In the genomic region with DNA sequence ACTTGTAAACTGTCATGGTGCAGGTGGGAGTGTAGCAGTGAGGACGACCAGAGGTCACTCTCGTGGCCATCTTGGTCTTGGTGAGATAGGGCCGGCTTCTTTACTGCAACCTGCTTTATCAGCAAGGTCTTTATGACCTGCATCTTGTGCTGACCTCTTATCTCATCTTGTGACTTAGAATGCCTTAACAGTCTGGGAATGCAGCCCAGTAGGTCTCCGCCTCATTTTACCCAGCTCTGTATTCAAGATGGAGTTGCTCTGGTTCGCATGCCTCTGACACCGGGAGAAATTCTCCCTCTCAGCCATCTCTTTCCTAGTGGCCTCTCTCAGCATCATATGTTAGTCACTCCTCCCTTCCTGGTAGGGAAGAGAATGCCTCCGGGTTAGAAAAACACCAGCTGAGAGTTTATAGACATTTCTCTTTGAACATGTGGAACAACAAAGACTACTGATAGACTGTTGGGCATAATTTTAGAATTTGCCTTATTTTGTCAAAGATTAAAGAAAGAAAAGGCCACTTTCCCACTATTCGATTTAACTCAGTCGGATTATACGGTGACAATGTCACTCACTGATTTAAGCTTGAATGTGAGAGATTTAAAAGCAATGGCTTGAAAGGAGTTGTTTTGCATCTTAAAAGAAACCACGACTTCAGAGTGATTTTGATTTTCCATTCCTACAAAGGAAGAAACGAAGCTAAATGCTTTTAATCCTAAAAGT, we compare ENCODE assay signal across 1 cellular context.
TF ChIP-seq lines count a peak whose summit lies in the region.

No MANE protein-coding gene starts in this region.

TF ChIP-seq in K562, 482 proteins besides CTCF, POLR2A, EP300 and RAD21 (continued from another document):
- TF ChIP-seq, protein P1, sequence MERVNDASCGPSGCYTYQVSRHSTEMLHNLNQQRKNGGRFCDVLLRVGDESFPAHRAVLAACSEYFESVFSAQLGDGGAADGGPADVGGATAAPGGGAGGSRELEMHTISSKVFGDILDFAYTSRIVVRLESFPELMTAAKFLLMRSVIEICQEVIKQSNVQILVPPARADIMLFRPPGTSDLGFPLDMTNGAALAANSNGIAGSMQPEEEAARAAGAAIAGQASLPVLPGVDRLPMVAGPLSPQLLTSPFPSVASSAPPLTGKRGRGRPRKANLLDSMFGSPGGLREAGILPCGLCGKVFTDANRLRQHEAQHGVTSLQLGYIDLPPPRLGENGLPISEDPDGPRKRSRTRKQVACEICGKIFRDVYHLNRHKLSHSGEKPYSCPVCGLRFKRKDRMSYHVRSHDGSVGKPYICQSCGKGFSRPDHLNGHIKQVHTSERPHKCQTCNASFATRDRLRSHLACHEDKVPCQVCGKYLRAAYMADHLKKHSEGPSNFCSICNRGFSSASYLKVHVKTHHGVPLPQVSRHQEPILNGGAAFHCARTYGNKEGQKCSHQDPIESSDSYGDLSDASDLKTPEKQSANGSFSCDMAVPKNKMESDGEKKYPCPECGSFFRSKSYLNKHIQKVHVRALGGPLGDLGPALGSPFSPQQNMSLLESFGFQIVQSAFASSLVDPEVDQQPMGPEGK (CRISPR knock-in tag; IDR thresholded peaks at IDR 0.05; ENCODE audit: borderline replicate concordance), result peak; percentile 94; the same call in 1 of the 2 replicates
- TF ChIP-seq SUPT5H (IDR thresholded peaks at IDR 0.05) (no peak), DMBX1 (CRISPR knock-in tag; IDR thresholded peaks at IDR 0.05; ENCODE audit: borderline replicate concordance) (peak; percentile 99), BMI1 (IDR thresholded peaks at IDR 0.05; ENCODE audit: low read length) (no peak), ERF (CRISPR knock-in tag; IDR thresholded peaks at IDR 0.05) (0 out of 2 replicates have a peak, but pooled peaks have one; percentile 54), ZNF140 (CRISPR knock-in tag; IDR thresholded peaks at IDR 0.05) (peak; percentile 65; the same call in 1 of the 2 replicates), ZNF785 (CRISPR knock-in tag; IDR thresholded peaks at IDR 0.05) (peak; percentile 90), MAZ (CRISPR knock-in tag; conservative IDR thresholded peaks at IDR 0.05 in 1 of 2, IDR thresholded peaks at IDR 0.05 in 1 of 2) (peak in 1 of 2 experiments; percentile 77; a peak in 2 of 4 replicates), ETV1 (tag; conservative IDR thresholded peaks at IDR 0.05; ENCODE audit: low read depth) (peak; percentile 72), EHMT2 (IDR thresholded peaks at IDR 0.05) (no peak), ZKSCAN8 (CRISPR knock-in tag; IDR thresholded peaks at IDR 0.05) (peak; percentile 92)
- TF ChIP-seq, protein P2, sequence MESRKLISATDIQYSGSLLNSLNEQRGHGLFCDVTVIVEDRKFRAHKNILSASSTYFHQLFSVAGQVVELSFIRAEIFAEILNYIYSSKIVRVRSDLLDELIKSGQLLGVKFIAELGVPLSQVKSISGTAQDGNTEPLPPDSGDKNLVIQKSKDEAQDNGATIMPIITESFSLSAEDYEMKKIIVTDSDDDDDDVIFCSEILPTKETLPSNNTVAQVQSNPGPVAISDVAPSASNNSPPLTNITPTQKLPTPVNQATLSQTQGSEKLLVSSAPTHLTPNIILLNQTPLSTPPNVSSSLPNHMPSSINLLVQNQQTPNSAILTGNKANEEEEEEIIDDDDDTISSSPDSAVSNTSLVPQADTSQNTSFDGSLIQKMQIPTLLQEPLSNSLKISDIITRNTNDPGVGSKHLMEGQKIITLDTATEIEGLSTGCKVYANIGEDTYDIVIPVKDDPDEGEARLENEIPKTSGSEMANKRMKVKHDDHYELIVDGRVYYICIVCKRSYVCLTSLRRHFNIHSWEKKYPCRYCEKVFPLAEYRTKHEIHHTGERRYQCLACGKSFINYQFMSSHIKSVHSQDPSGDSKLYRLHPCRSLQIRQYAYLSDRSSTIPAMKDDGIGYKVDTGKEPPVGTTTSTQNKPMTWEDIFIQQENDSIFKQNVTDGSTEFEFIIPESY (CRISPR knock-in tag; IDR thresholded peaks at IDR 0.05), result no peak
- TF ChIP-seq, protein P3, sequence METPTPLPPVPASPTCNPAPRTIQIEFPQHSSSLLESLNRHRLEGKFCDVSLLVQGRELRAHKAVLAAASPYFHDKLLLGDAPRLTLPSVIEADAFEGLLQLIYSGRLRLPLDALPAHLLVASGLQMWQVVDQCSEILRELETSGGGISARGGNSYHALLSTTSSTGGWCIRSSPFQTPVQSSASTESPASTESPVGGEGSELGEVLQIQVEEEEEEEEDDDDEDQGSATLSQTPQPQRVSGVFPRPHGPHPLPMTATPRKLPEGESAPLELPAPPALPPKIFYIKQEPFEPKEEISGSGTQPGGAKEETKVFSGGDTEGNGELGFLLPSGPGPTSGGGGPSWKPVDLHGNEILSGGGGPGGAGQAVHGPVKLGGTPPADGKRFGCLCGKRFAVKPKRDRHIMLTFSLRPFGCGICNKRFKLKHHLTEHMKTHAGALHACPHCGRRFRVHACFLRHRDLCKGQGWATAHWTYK (CRISPR knock-in tag; IDR thresholded peaks at IDR 0.05), result peak; percentile 96
- TF ChIP-seq, protein P4, sequence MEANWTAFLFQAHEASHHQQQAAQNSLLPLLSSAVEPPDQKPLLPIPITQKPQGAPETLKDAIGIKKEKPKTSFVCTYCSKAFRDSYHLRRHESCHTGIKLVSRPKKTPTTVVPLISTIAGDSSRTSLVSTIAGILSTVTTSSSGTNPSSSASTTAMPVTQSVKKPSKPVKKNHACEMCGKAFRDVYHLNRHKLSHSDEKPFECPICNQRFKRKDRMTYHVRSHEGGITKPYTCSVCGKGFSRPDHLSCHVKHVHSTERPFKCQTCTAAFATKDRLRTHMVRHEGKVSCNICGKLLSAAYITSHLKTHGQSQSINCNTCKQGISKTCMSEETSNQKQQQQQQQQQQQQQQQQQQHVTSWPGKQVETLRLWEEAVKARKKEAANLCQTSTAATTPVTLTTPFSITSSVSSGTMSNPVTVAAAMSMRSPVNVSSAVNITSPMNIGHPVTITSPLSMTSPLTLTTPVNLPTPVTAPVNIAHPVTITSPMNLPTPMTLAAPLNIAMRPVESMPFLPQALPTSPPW (CRISPR knock-in tag; IDR thresholded peaks at IDR 0.05), result 0 out of 2 replicates have a peak, but pooled peaks have one; percentile 47
- TF ChIP-seq, protein P5, sequence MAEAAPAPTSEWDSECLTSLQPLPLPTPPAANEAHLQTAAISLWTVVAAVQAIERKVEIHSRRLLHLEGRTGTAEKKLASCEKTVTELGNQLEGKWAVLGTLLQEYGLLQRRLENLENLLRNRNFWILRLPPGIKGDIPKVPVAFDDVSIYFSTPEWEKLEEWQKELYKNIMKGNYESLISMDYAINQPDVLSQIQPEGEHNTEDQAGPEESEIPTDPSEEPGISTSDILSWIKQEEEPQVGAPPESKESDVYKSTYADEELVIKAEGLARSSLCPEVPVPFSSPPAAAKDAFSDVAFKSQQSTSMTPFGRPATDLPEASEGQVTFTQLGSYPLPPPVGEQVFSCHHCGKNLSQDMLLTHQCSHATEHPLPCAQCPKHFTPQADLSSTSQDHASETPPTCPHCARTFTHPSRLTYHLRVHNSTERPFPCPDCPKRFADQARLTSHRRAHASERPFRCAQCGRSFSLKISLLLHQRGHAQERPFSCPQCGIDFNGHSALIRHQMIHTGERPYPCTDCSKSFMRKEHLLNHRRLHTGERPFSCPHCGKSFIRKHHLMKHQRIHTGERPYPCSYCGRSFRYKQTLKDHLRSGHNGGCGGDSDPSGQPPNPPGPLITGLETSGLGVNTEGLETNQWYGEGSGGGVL (CRISPR knock-in tag; IDR thresholded peaks at IDR 0.05), result peak; percentile 95
- TF ChIP-seq, protein P6, sequence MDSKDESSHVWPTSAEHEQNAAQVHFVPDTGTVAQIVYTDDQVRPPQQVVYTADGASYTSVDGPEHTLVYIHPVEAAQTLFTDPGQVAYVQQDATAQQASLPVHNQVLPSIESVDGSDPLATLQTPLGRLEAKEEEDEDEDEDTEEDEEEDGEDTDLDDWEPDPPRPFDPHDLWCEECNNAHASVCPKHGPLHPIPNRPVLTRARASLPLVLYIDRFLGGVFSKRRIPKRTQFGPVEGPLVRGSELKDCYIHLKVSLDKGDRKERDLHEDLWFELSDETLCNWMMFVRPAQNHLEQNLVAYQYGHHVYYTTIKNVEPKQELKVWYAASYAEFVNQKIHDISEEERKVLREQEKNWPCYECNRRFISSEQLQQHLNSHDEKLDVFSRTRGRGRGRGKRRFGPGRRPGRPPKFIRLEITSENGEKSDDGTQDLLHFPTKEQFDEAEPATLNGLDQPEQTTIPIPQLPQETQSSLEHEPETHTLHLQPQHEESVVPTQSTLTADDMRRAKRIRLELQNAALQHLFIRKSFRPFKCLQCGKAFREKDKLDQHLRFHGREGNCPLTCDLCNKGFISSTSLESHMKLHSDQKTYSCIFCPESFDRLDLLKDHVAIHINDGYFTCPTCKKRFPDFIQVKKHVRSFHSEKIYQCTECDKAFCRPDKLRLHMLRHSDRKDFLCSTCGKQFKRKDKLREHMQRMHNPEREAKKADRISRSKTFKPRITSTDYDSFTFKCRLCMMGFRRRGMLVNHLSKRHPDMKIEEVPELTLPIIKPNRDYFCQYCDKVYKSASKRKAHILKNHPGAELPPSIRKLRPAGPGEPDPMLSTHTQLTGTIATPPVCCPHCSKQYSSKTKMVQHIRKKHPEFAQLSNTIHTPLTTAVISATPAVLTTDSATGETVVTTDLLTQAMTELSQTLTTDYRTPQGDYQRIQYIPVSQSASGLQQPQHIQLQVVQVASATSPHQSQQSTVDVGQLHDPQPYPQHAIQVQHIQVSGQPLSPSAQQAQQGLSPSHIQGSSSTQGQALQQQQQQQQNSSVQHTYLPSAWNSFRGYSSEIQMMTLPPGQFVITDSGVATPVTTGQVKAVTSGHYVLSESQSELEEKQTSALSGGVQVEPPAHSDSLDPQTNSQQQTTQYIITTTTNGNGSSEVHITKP (IDR thresholded peaks at IDR 0.05; ENCODE audit: partially characterized antibody), result no peak
